23 cellular contexts compared by ENCODE assay signal in genomic region chr6:116246089-116246488, GRCh38. TPM values are rescaled to one million over a fixed set of nuclear protein-coding genes. Genes with fewer than 3 reads are reported as not detected.
DNase-seq lines count a peak whose midpoint lies in the region; ATAC-seq, FAIRE-seq and TF ChIP-seq lines count a peak whose summit lies in the region.
"Had no signal": no experiment of that assay in that cellular context is flagged by ENCODE, and none has a peak within 500 bp of the region (broad histone marks: within the 10 kb centered on the region; RNA-seq: fewer than 3 reads in every experiment).

No MANE protein-coding gene starts in this region.

- TF ChIP-seq CTCF in K562 (IDR thresholded peaks at IDR 0.05 in 2 of 3, conservative IDR thresholded peaks at IDR 0.05 in 1 of 3; ENCODE audit: insufficient read depth in 2 of 3, low read depth in 1 of 3, low read length in 3 of 3) (no peak), type B pancreatic cell (conservative IDR thresholded peaks at IDR 0.05) (no peak)

- H3K4me3 ChIP-seq in K562 = no peak overlapping the region
- H3K4me3 ChIP-seq: esophagus squamous epithelium, upper lobe of left lung had no signal

- 0 out of 3 replicates have a peak, but pooled peaks cover 2% of the 10 kb centered on the region for H3K36me3 ChIP-seq in K562 (ENCODE audit: control insufficient read depth, insufficient read depth, low read length)
- H3K36me3 ChIP-seq: upper lobe of left lung had no signal

- H3K79me2 ChIP-seq in K562 (ENCODE audit: control insufficient read depth, insufficient read depth, low read length) = peaks cover 12% of the 10 kb centered on the region

- H3K4me2 ChIP-seq in K562 (ENCODE audit: insufficient read depth, low read length) = no peak overlapping the region

- TF ChIP-seq RAD21 in K562 (CRISPR knock-in tag; conservative IDR thresholded peaks at IDR 0.05 in 1 of 2, IDR thresholded peaks at IDR 0.05 in 1 of 2) = no peak

- TF ChIP-seq POLR2A in K562 (conservative IDR thresholded peaks at IDR 0.05) = no peak

- H3K27ac ChIP-seq in K562 (ENCODE audit: extremely low read depth, low read depth, low read length) = no peak overlapping the region
- H3K27ac ChIP-seq: esophagus squamous epithelium, upper lobe of left lung had no signal

- DNase-seq in AG08396 (ENCODE audit: low spot score) (peak; percentile 53), LHCN-M2 (ENCODE audit: low read depth) (peak; percentile 73), K562 (ENCODE audit: extremely low read depth in 1 of 4, low spot score in 3 of 4) (peak in 2 of 4 experiments; percentile 35 to 47), iris pigment epithelial cell (ENCODE audit: low read depth) (peak; percentile 87), foreskin melanocyte (no peak), type B pancreatic cell (ENCODE audit: extremely low spot score, unreplicated experiment) (no peak), NCI-H510A (lab: John Stamatoyannopoulos, UW) (no peak)
- DNase-seq: activated CD4-positive, alpha-beta T cell treated with anti-CD3 and anti-CD28 coated beads, Interleukin-2, amount 50 U/mL, for 4 hours; activated naive CD4-positive, alpha-beta T cell treated with Interleukin-2 at 50 U/mL for 16 hours; CD4-positive, alpha-beta T cell; effector CD4-positive, alpha-beta T cell; esophagus squamous epithelium; H9; NCI-H2029; NCI-H446; stimulated activated CD4-positive, alpha-beta T cell treated with anti-CD3 and anti-CD28 coated beads, Interleukin-15, amount 100 ng/mL, for 24 hours; stimulated activated naive B cell treated with anti-CD40 and anti-IgM and Interleukin-4, amounts not matched to agents 10 μg/mL and 1 μg/mL and 100 μg/mL, for 72 hours; T-cell; upper lobe of left lung had no signal

- WGBS in K562 (ENCODE audit: insufficient coverage, low coverage, missing lambda C conversion rate) = 12% methylated on average over 4 of the region's 4 CpGs

- H3K4me1 ChIP-seq in K562 (replicated peaks in 1 of 2; ENCODE audit: control insufficient read depth in 2 of 2, insufficient read depth in 2 of 2, low read length in 2 of 2) = peaks cover 0 to 12% of the 10 kb centered on the region in 2 experiments; a peak in 3 of 5 replicates

- 0 out of 3 replicates have a peak, but pooled peaks have one; percentile 46 for ATAC-seq in K562
- no peak for ATAC-seq in GM18873 (IDR thresholded peaks at IDR 0.05; ENCODE audit: low FRiP score, unreplicated experiment)
- ATAC-seq: stimulated activated naive B cell treated with anti-CD40 and anti-IgM and Interleukin-4, amounts not matched to agents 10 μg/mL and 1 μg/mL and 100 μg/mL, for 72 hours; T-cell had no signal

- no peak overlapping the region for H3K9ac ChIP-seq in K562 (ENCODE audit: insufficient read depth in 1 of 2, low read depth in 2 of 2, low read length in 2 of 2)

- peaks cover 12% of the 10 kb centered on the region for H3K36me3 Mint-ChIP-seq in type B pancreatic cell

- CTCF ChIA-PET in K562 (lab: Yijun Ruan, JAX; ENCODE audit: low intra/inter-chr PET ratio) = no interaction called here

- no peaks in the 10 kb centered on the region for H3K9me3 Mint-ChIP-seq in type B pancreatic cell
- H3K9me3 Mint-ChIP-seq: CD4-positive, alpha-beta T cell; H9; neural crest cell; stimulated activated naive B cell treated with anti-CD40 and anti-IgM and Interleukin-4, amounts not matched to agents 10 μg/mL and 1 μg/mL and 100 μg/mL, for 72 hours; T-cell had no signal

- BruUV-seq in K562 (replicated peaks; lab: Mats Ljungman, UMichigan) = no TSS peak

- POLR2A ChIA-PET in K562 (lab: Yijun Ruan, JAX) = no interaction called here

- H4K20me1 ChIP-seq in K562 (replicated peaks; ENCODE audit: control insufficient read depth, insufficient read depth, low read length) = peaks cover 4% of the 10 kb centered on the region; the same call in 1 of the 2 replicates

- peak; percentile 55 for FAIRE-seq in K562 (lab: Jason Lieb, UNC)
- FAIRE-seq: bronchial epithelial cell, keratinocyte had no signal

- no peaks in the 10 kb centered on the region for H3K27me3 ChIP-seq in K562 (ENCODE audit: control insufficient read depth in 2 of 2, insufficient read depth in 2 of 2, low read length in 2 of 2)
- H3K27me3 ChIP-seq: esophagus squamous epithelium, upper lobe of left lung had no signal

- no peak overlapping the region for H2AFZ ChIP-seq in K562 (ENCODE audit: low read depth, low read length)

- intact Hi-C loops in K562 (cut with micrococcal nuclease) = no loop called here

- H3K4me3 Mint-ChIP-seq in type B pancreatic cell = no peak overlapping the region
- H3K4me3 Mint-ChIP-seq: CD4-positive, alpha-beta T cell; H9; neural crest cell; stimulated activated naive B cell treated with anti-CD40 and anti-IgM and Interleukin-4, amounts not matched to agents 10 μg/mL and 1 μg/mL and 100 μg/mL, for 72 hours; T-cell had no signal

- in situ Hi-C loops in K562 (cut with MboI) = no loop called here

- no peak overlapping the region for H3K27ac Mint-ChIP-seq in type B pancreatic cell
- H3K27ac Mint-ChIP-seq: CD4-positive, alpha-beta T cell; H9; stimulated activated naive B cell treated with anti-CD40 and anti-IgM and Interleukin-4, amounts not matched to agents 10 μg/mL and 1 μg/mL and 100 μg/mL, for 72 hours; T-cell had no signal

- no peak; the same call in 1 of the 2 replicates for TF ChIP-seq EP300 in K562 (IDR thresholded peaks at IDR 0.05; ENCODE audit: low read length)

- no peaks in the 10 kb centered on the region for H3K9me3 ChIP-seq in K562 (replicated peaks; ENCODE audit: control insufficient read depth, insufficient read depth, low read depth, low read length)
- H3K9me3 ChIP-seq: esophagus squamous epithelium, upper lobe of left lung had no signal

- no peaks in the 10 kb centered on the region for H3K9me1 ChIP-seq in K562 (ENCODE audit: control insufficient read depth, insufficient read depth, low read length)

- H3K4me1 Mint-ChIP-seq in type B pancreatic cell (ENCODE audit: unreplicated experiment) = peaks cover 22% of the 10 kb centered on the region

- no peaks in the 10 kb centered on the region for H3K27me3 Mint-ChIP-seq in type B pancreatic cell
- H3K27me3 Mint-ChIP-seq: CD4-positive, alpha-beta T cell; stimulated activated naive B cell treated with anti-CD40 and anti-IgM and Interleukin-4, amounts not matched to agents 10 μg/mL and 1 μg/mL and 100 μg/mL, for 72 hours; T-cell had no signal

TF ChIP-seq in K562, 482 proteins besides CTCF, POLR2A, EP300 and RAD21 (continues in another document):
- TF ChIP-seq JUND (IDR thresholded peaks at IDR 0.05; ENCODE audit: borderline replicate concordance, low read depth, low read length) = peak; percentile 82
- peak; percentile 68; the same call in 1 of the 3 replicates for TF ChIP-seq JUND (tag; IDR thresholded peaks at IDR 0.05; ENCODE audit: borderline replicate concordance, low read depth, low read length)
- peak; percentile 13; the same call in 1 of the 2 replicates for TF ChIP-seq NFE2 (IDR thresholded peaks at IDR 0.05; ENCODE audit: low read depth)

RNA-seq across cellular contexts. Expression of gene TSPYL4, which starts 7.8 kb away (rescaled TPM):
- total RNA-seq in LHCN-M2 (2014; rRNA removed) (16.7 and 18.8 TPM in 2 replicates), K562 (2014; rRNA removed) (9.1 and 9.3 TPM in 2 replicates), K562 (2014; rRNA removed; fragmentation: Illumina TruSeq; extraction: Trizol) (5.3 and 6.4 TPM in 2 replicates), K562 (2015; rRNA removed; fragmentation: Illumina TruSeq; extraction: Trizol) (6.3 and 6.5 TPM in 2 replicates), K562 (2021) (10.4 and 10.9 TPM in 2 replicates), type B pancreatic cell (ENCODE audit: low replicate concordance) (42.7 and 46.7 TPM in 2 replicates)
- polyA plus RNA-seq in LHCN-M2 (2012) = 22.7 TPM
- 17.3 and 19.2 TPM in 2 replicates for total RNA-seq in K562 (2011; cell fraction: chromatin; rRNA removed; ENCODE audit: low replicate concordance)
- total RNA-seq in K562 (2011; cell fraction: nucleolus; rRNA removed) = 12.0 and 12.3 TPM in 2 replicates
- total RNA-seq in K562 (2011; cell fraction: nucleoplasm; rRNA removed) = 16.4 and 18.7 TPM in 2 replicates
- polyA plus RNA-seq in K562 (2011; rRNA removed) (18.0 and 18.7 TPM in 2 replicates), K562 (2014; fragmentation: Illumina TruSeq; extraction: Trizol) (12.1 and 13.5 TPM in 2 replicates), K562 (2014; fragmentation: Nextera tagmentation; extraction: Ambion mirVana) (under 1 TPM; 0.69 to 0.81 TPM), K562 (2014; rRNA removed) (12.9 and 13.0 TPM in 2 replicates)
- polyA plus RNA-seq in K562 (2011; cell fraction: cytosol; rRNA removed) = 13.8 and 21.9 TPM in 2 replicates
- 33.6 and 39.4 TPM in 2 replicates for polyA plus RNA-seq in K562 (2011; cell fraction: nucleus; rRNA removed)
- polyA plus RNA-seq in K562 (2012) = 9.2 and 11.1 TPM in 2 replicates
- 14.5 and 16.2 TPM in 2 replicates for polyA minus RNA-seq in K562 (2011; rRNA and poly(A)+ RNA removed)
- polyA minus RNA-seq in K562 (2011; cell fraction: cytosol; rRNA and poly(A)+ RNA removed) = 5.5 and 5.6 TPM in 2 replicates
- polyA minus RNA-seq in K562 (2011; cell fraction: nucleus; rRNA and poly(A)+ RNA removed) = 7.8 and 12.4 TPM in 2 replicates

RNA-seq across cellular contexts. Expression of gene TSPYL1, which starts 33.6 kb away (rescaled TPM):
- total RNA-seq in LHCN-M2 (2014; rRNA removed) (72.5 and 76.1 TPM in 2 replicates), K562 (2014; rRNA removed) (42.7 and 47.8 TPM in 2 replicates), K562 (2014; rRNA removed; fragmentation: Illumina TruSeq; extraction: Trizol) (44.8 and 47.9 TPM in 2 replicates), K562 (2015; rRNA removed; fragmentation: Illumina TruSeq; extraction: Trizol) (47.8 and 49.3 TPM in 2 replicates), K562 (2021) (52.9 and 56.8 TPM in 2 replicates), type B pancreatic cell (ENCODE audit: low replicate concordance) (88.2 and 90.2 TPM in 2 replicates)
- 50.4 TPM for polyA plus RNA-seq in LHCN-M2 (2012)
- 23.0 and 28.7 TPM in 2 replicates for total RNA-seq in K562 (2011; cell fraction: chromatin; rRNA removed; ENCODE audit: low replicate concordance)
- 18.7 and 19.7 TPM in 2 replicates for total RNA-seq in K562 (2011; cell fraction: nucleolus; rRNA removed)
- total RNA-seq in K562 (2011; cell fraction: nucleoplasm; rRNA removed) = 25.7 and 28.0 TPM in 2 replicates
- polyA plus RNA-seq in K562 (2011; rRNA removed) (28.2 and 28.5 TPM in 2 replicates), K562 (2014; fragmentation: Illumina TruSeq; extraction: Trizol) (33.9 and 36.6 TPM in 2 replicates), K562 (2014; fragmentation: Nextera tagmentation; extraction: Ambion mirVana) (10 to 100 TPM; 26.1 to 37.9 TPM), K562 (2014; rRNA removed) (23.1 and 26.6 TPM in 2 replicates)
- polyA plus RNA-seq in K562 (2011; cell fraction: cytosol; rRNA removed) = 19.4 and 29.6 TPM in 2 replicates
- 12.0 and 15.8 TPM in 2 replicates for polyA plus RNA-seq in K562 (2011; cell fraction: nucleus; rRNA removed)
- 30.5 and 39.5 TPM in 2 replicates for polyA plus RNA-seq in K562 (2012)
- polyA minus RNA-seq in K562 (2011; rRNA and poly(A)+ RNA removed) = 65.9 and 69.6 TPM in 2 replicates
- 26.6 and 31.6 TPM in 2 replicates for polyA minus RNA-seq in K562 (2011; cell fraction: cytosol; rRNA and poly(A)+ RNA removed)
- polyA minus RNA-seq in K562 (2011; cell fraction: nucleus; rRNA and poly(A)+ RNA removed) = 8.6 and 20.3 TPM in 2 replicates

Comparison
In these comparisons a context has a peak if more than half of its experiments do, and no peak if none do; other contexts are left out.
1. DNase-seq: peak in AG08396 (single experiment), LHCN-M2 (single experiment) and iris pigment epithelial cell (single experiment); none in foreskin melanocyte (single experiment), type B pancreatic cell (single experiment) and NCI-H510A (single experiment).